23 cellular contexts compared by ENCODE assay signal in the genomic region with DNA sequence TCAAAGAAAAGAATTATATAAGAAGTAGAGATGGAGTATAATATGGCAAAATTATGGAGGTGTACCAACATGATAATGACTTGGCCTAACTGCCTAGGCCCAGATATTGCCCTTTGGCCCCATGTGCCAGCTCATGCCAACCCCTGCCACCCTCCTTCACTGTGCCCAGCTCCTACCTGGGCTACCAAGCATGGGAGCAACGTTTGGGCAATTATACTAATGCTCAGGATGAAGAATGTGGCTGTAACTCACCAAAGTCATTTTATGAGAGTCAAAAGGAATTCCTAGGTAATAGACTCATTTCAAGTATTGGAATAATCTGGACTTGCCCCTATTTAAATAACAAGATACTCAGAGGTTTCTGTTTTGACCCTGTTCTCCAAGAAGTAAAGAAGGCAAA.
DNase-seq lines count a peak whose midpoint lies in the region; ATAC-seq, FAIRE-seq and TF ChIP-seq lines count a peak whose summit lies in the region.
"Had no signal": no experiment of that assay in that cellular context is flagged by ENCODE, and none has a peak within 500 bp of the region (broad histone marks: within the 10 kb centered on the region; RNA-seq: fewer than 3 reads in every experiment).

No MANE protein-coding gene starts in this region.

- POLR2A ChIA-PET in A549 (lab: Yijun Ruan, JAX) (interaction anchor here (0.9 kb wide), 1 partner anchor 15 kb away, joined by 3 read pairs; no protein-coding TSS in a partner anchor), HEK293 (lab: Yijun Ruan, JAX) (interaction anchor here (0.6 kb wide), 1 partner anchor 17 kb away, joined by 3 read pairs; no protein-coding TSS in a partner anchor)

- H3K36me3 ChIP-seq in HEK293 (ENCODE audit: control insufficient read depth in 2 of 2, insufficient read depth in 1 of 2, low read length in 2 of 2): no peaks in the 10 kb centered on the region
- H3K36me3 ChIP-seq in right lobe of liver: no peaks in the 10 kb centered on the region
- H3K36me3 ChIP-seq: HAP-1, MG63 had no signal

- no peak for DNase-seq in A549 (ENCODE audit: low read depth in 1 of 2, low spot score in 1 of 2)
- DNase-seq in RCC 7860 (ENCODE audit: low spot score): peak; percentile 46
- DNase-seq in right lobe of liver: peak in 1 of 3 donors; percentile 54
- no peak for DNase-seq in OCI-M2 (lab: John Stamatoyannopoulos, UW; ENCODE audit: unreplicated experiment)
- DNase-seq in stimulated activated CD4-positive, alpha-beta T cell treated with anti-CD3 and anti-CD28 coated beads, Interleukin-2, amount 100 ng/mL, for 24 hours: no peak
- DNase-seq: C1 segment of cervical spinal cord; CD4-positive, alpha-beta memory T cell; DND-41; Kasumi-1; MG63; NCI-H2029; NCI-H446; NCI-H526; NCI-H82; NK-92 treated with Interleukin-12 subunit alpha and Interleukin-12 subunit beta, amount 100 ng/mL, for 24 hours; SHP77 treated with DMSO at 0.1 percent for 48 hours; T-helper 1 cell had no signal

- FAIRE-seq in A549 (lab: Jason Lieb, UNC) (no peak), RCC 7860 (lab: Jason Lieb, UNC) (peak; percentile 77)
- FAIRE-seq: K562 had no signal

- H3K27ac ChIP-seq in A549 (peak overlapping the region in 1 of 2 experiments; percentile 58; a peak in 2 of 6 replicates), HEK293 (ENCODE audit: extremely low read depth, low read depth, low read length) (no peak overlapping the region), right lobe of liver (no peak overlapping the region)

- TF ChIP-seq RAD21 in A549 (conservative IDR thresholded peaks at IDR 0.05 in 1 of 2, IDR thresholded peaks at IDR 0.05 in 1 of 2): no peak

- no peaks in the 10 kb centered on the region for H3K27me3 ChIP-seq in right lobe of liver
- H3K27me3 ChIP-seq: MG63 had no signal

- no peak for TF ChIP-seq EP300 in A549 (IDR thresholded peaks at IDR 0.05)

- no peak for TF ChIP-seq CTCF in A549 (IDR thresholded peaks at IDR 0.05)
- no peak for TF ChIP-seq CTCF in HEK293 (tag by site-specific recombination; IDR thresholded peaks at IDR 0.05)
- no peak for TF ChIP-seq CTCF in right lobe of liver (IDR thresholded peaks at IDR 0.05)

- no peaks in the 10 kb centered on the region for H3K9me3 ChIP-seq in A549
- H3K9me3 ChIP-seq in HEK293 (ENCODE audit: control insufficient read depth, insufficient read depth, low read depth, low read length): no peaks in the 10 kb centered on the region
- H3K9me3 ChIP-seq in right lobe of liver: no peaks in the 10 kb centered on the region
- H3K9me3 ChIP-seq: HAP-1, MG63 had no signal

- H3K4me1 ChIP-seq in A549 (peaks cover 28% of the 10 kb centered on the region), HEK293 (ENCODE audit: control insufficient read depth, insufficient read depth, low read length) (no peaks in the 10 kb centered on the region), right lobe of liver (peaks cover 0 to 28% (median 8%) of the 10 kb centered on the region in 4 donors)
- H3K4me1 ChIP-seq: HAP-1 had no signal

- H3K4me3 ChIP-seq in A549 (no peak overlapping the region), HEK293 (ENCODE audit: low read depth, low read length) (no peak overlapping the region), right lobe of liver (no peak overlapping the region)
- H3K4me3 ChIP-seq: GM23338, HAP-1, K562, MG63 had no signal

- intact Hi-C loops in right lobe of liver (cut with DNase I): no loop called here

- 11% methylated on average over 1 of the region's 1 CpG for WGBS in A549 (ENCODE audit: missing lambda C conversion rate)
- 25% methylated on average over 1 of the region's 1 CpG for WGBS in right lobe of liver (ENCODE audit: insufficient coverage, low coverage, low lambda C conversion rate, missing lambda C conversion rate)

- TF ChIP-seq POLR2A in A549 (IDR thresholded peaks at IDR 0.05; ENCODE audit: low read length) (no peak), right lobe of liver (IDR thresholded peaks at IDR 0.05) (no peak)

- ATAC-seq in A549: no peak
- peak; percentile 46 to 58 (median 52) for ATAC-seq in right lobe of liver
- no peak for ATAC-seq in GM21717 (IDR thresholded peaks at IDR 0.05; ENCODE audit: unreplicated experiment)
- ATAC-seq: GM23338, K562, Panc1 had no signal

- peak overlapping the region; percentile 39; the same call in 2 of the 3 replicates for H3K4me2 ChIP-seq in A549
- H3K4me2 ChIP-seq: GM23338 had no signal

- CTCF ChIA-PET in A549 (lab: Yijun Ruan, JAX): interaction anchor here (0.5 kb wide), 1 partner anchor 177 kb away, joined by 3 read pairs; no protein-coding TSS in a partner anchor
- CTCF ChIA-PET in HEK293 (lab: Yijun Ruan, JAX): no interaction called here

TF ChIP-seq in A549, 52 proteins besides CTCF, POLR2A, EP300 and RAD21 (continues in another document):
- no peak for TF ChIP-seq ZC3H11A (IDR thresholded peaks at IDR 0.05)
- TF ChIP-seq FOSB (CRISPR knock-in tag; IDR thresholded peaks at IDR 0.05): no peak
- TF ChIP-seq KDM5A (IDR thresholded peaks at IDR 0.05): no peak
- no peak for TF ChIP-seq EHMT2 (IDR thresholded peaks at IDR 0.05; ENCODE audit: low read depth)
- TF ChIP-seq MAZ (IDR thresholded peaks at IDR 0.05; ENCODE audit: borderline replicate concordance, low read depth, low read length): no peak
- no peak for TF ChIP-seq TP53 (CRISPR knock-in tag; IDR thresholded peaks at IDR 0.05)
- TF ChIP-seq, protein P1, sequence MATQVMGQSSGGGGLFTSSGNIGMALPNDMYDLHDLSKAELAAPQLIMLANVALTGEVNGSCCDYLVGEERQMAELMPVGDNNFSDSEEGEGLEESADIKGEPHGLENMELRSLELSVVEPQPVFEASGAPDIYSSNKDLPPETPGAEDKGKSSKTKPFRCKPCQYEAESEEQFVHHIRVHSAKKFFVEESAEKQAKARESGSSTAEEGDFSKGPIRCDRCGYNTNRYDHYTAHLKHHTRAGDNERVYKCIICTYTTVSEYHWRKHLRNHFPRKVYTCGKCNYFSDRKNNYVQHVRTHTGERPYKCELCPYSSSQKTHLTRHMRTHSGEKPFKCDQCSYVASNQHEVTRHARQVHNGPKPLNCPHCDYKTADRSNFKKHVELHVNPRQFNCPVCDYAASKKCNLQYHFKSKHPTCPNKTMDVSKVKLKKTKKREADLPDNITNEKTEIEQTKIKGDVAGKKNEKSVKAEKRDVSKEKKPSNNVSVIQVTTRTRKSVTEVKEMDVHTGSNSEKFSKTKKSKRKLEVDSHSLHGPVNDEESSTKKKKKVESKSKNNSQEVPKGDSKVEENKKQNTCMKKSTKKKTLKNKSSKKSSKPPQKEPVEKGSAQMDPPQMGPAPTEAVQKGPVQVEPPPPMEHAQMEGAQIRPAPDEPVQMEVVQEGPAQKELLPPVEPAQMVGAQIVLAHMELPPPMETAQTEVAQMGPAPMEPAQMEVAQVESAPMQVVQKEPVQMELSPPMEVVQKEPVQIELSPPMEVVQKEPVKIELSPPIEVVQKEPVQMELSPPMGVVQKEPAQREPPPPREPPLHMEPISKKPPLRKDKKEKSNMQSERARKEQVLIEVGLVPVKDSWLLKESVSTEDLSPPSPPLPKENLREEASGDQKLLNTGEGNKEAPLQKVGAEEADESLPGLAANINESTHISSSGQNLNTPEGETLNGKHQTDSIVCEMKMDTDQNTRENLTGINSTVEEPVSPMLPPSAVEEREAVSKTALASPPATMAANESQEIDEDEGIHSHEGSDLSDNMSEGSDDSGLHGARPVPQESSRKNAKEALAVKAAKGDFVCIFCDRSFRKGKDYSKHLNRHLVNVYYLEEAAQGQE (IDR thresholded peaks at IDR 0.05): no peak
- TF ChIP-seq CEBPB (IDR thresholded peaks at IDR 0.05): no peak
- TF ChIP-seq CBX8 (IDR thresholded peaks at IDR 0.05): no peak
- no peak for TF ChIP-seq KDM1A (IDR thresholded peaks at IDR 0.05; ENCODE audit: low read depth)
- no peak for TF ChIP-seq PHF8 (IDR thresholded peaks at IDR 0.05; ENCODE audit: borderline replicate concordance, low read depth)
- no peak for TF ChIP-seq NR3C1 (IDR thresholded peaks at IDR 0.05)

TF ChIP-seq in HEK293, 187 proteins besides CTCF, POLR2A, EP300 and RAD21:
- no peak for TF ChIP-seq KLF9 (tag by site-specific recombination; IDR thresholded peaks at IDR 0.05; ENCODE audit: low read depth)
- peak; percentile 61; the same call in 1 of the 2 replicates for TF ChIP-seq HIC1 (tag by site-specific recombination; IDR thresholded peaks at IDR 0.05)

Comparison
In these comparisons a context has a peak if more than half of its experiments do, and no peak if none do; other contexts are left out.
1. ATAC-seq: peak in right lobe of liver (4 of 4); none in A549 (0 of 2) and GM21717 (single experiment).